30 cellular contexts compared by ENCODE assay signal in genomic region chr16:63130942-63131341, GRCh38.
"Had no signal": no experiment of that assay in that cellular context is flagged by ENCODE, and none has a peak within 500 bp of the region (broad histone marks: within the 10 kb centered on the region; RNA-seq: fewer than 3 reads in every experiment).

No MANE protein-coding gene starts in this region.

- H3K27me3 Mint-ChIP-seq: naive thymus-derived CD8-positive, alpha-beta T cell; natural killer cell treated with Interleukin-12 subunit alpha and Interleukin-12 subunit beta and Interleukin-15 and Interleukin-18, amount 100 ng/mL, for 72 hours; progenitor cell of endocrine pancreas; stimulated activated naive B cell treated with anti-CD40 and anti-IgM and Interleukin-4, amounts not matched to agents 10 μg/mL and 1 μg/mL and 100 μg/mL, for 72 hours; stimulated activated naive CD8-positive, alpha-beta T cell treated with anti-CD3 and anti-CD28 coated beads, Interleukin-15, Interleukin-2, amounts not matched to agents 100 ng/mL and 50 ng/mL, for 24 hours had no signal

- H3K27me3 ChIP-seq: ovary, right lobe of liver, sigmoid colon, stomach, thyroid gland, tibial nerve, upper lobe of left lung, vagina had no signal

- H3K36me3 ChIP-seq: ovary, right lobe of liver, sigmoid colon, stomach, thoracic aorta, thyroid gland, tibial nerve, upper lobe of left lung, vagina had no signal

- H2AFZ ChIP-seq: parathyroid adenoma had no signal

- H3K79me2 ChIP-seq: parathyroid adenoma had no signal

- H3K4me1 Mint-ChIP-seq: naive thymus-derived CD8-positive, alpha-beta T cell; nephron progenitor cell; neural crest cell; stimulated activated effector memory CD8-positive, alpha-beta T cell treated with anti-CD3 and anti-CD28 coated beads, Interleukin-12 subunit alpha, Interleukin-12 subunit beta, amount 100 ng/mL, for 72 hours; stimulated activated naive B cell treated with anti-CD40 and anti-IgM and Interleukin-4, amounts not matched to agents 10 μg/mL and 1 μg/mL and 100 μg/mL, for 72 hours had no signal

- ATAC-seq: naive thymus-derived CD8-positive, alpha-beta T cell; natural killer cell treated with Interleukin-12 subunit alpha and Interleukin-12 subunit beta and Interleukin-15 and Interleukin-18, amount 100 ng/mL, for 72 hours; psoas muscle; right cardiac atrium; right lobe of liver; stimulated activated effector memory CD8-positive, alpha-beta T cell treated with anti-CD3 and anti-CD28 coated beads, Interleukin-12 subunit alpha, Interleukin-12 subunit beta, amount 100 ng/mL, for 72 hours; stimulated activated naive B cell treated with anti-CD40 and anti-IgM and Interleukin-4, amounts not matched to agents 10 μg/mL and 1 μg/mL and 100 μg/mL, for 72 hours had no signal

- FAIRE-seq: small intestine, urothelium cell line had no signal

- H3K4me3 ChIP-seq: ovary, psoas muscle, right lobe of liver, sigmoid colon, stomach, thoracic aorta, thyroid gland, tibial nerve, upper lobe of left lung, vagina had no signal

- H3K36me3 Mint-ChIP-seq: stimulated activated effector memory CD8-positive, alpha-beta T cell treated with anti-CD3 and anti-CD28 coated beads, Interleukin-12 subunit alpha, Interleukin-12 subunit beta, amount 100 ng/mL, for 72 hours; stimulated activated naive B cell treated with anti-CD40 and anti-IgM and Interleukin-4, amounts not matched to agents 10 μg/mL and 1 μg/mL and 100 μg/mL, for 72 hours had no signal

- DNase-seq: naive thymus-derived CD8-positive, alpha-beta T cell; nephron progenitor cell; occipital lobe; ovary; posterior cingulate gyrus; psoas muscle; right cardiac atrium; right lobe of liver; sigmoid colon; small intestine; stimulated activated CD4-positive, alpha-beta T cell treated with anti-CD3 and anti-CD28 coated beads, Interleukin-15, amount 100 ng/mL, for 24 hours; stimulated activated CD4-positive, alpha-beta T cell treated with anti-CD3 and anti-CD28 coated beads, Interleukin-2, amount 100 ng/mL, for 24 hours; stimulated activated CD4-positive, alpha-beta T cell treated with anti-CD3 and anti-CD28 coated beads, Interleukin-2, amount 100 ng/mL, for 48 hours; stimulated activated CD4-positive, alpha-beta T cell treated with anti-CD3 and anti-CD28 coated beads, Interleukin-4, amount 100 ng/mL, for 24 hours; stimulated activated naive B cell treated with anti-CD40 and anti-IgM and Interleukin-4, amounts not matched to agents 10 μg/mL and 1 μg/mL and 100 μg/mL, for 72 hours; stimulated activated naive CD4-positive, alpha-beta T cell treated with Interleukin-2 at 50 U/mL for 16 hours; stomach; thyroid gland; trophoblast cell; upper lobe of left lung had no signal

- H3K4me3 Mint-ChIP-seq: naive thymus-derived CD8-positive, alpha-beta T cell; natural killer cell treated with Interleukin-12 subunit alpha and Interleukin-12 subunit beta and Interleukin-15 and Interleukin-18, amount 100 ng/mL, for 72 hours; nephron progenitor cell; neural crest cell; stimulated activated effector memory CD8-positive, alpha-beta T cell treated with anti-CD3 and anti-CD28 coated beads, Interleukin-12 subunit alpha, Interleukin-12 subunit beta, amount 100 ng/mL, for 72 hours; stimulated activated naive B cell treated with anti-CD40 and anti-IgM and Interleukin-4, amounts not matched to agents 10 μg/mL and 1 μg/mL and 100 μg/mL, for 72 hours; stimulated activated naive CD8-positive, alpha-beta T cell treated with anti-CD3 and anti-CD28 coated beads, Interleukin-15, Interleukin-2, amounts not matched to agents 100 ng/mL and 50 ng/mL, for 24 hours had no signal

- H3K27ac Mint-ChIP-seq: naive thymus-derived CD8-positive, alpha-beta T cell; natural killer cell treated with Interleukin-12 subunit alpha and Interleukin-12 subunit beta and Interleukin-15 and Interleukin-18, amount 100 ng/mL, for 72 hours; nephron progenitor cell; progenitor cell of endocrine pancreas; stimulated activated effector memory CD8-positive, alpha-beta T cell treated with anti-CD3 and anti-CD28 coated beads, Interleukin-12 subunit alpha, Interleukin-12 subunit beta, amount 100 ng/mL, for 72 hours; stimulated activated naive B cell treated with anti-CD40 and anti-IgM and Interleukin-4, amounts not matched to agents 10 μg/mL and 1 μg/mL and 100 μg/mL, for 72 hours; stimulated activated naive CD8-positive, alpha-beta T cell treated with anti-CD3 and anti-CD28 coated beads, Interleukin-15, Interleukin-2, amounts not matched to agents 100 ng/mL and 50 ng/mL, for 24 hours had no signal

- H3K27ac ChIP-seq: ovary, parathyroid adenoma, psoas muscle, right lobe of liver, sigmoid colon, stomach, thoracic aorta, thyroid gland, tibial nerve, upper lobe of left lung, vagina had no signal

- H3K9ac ChIP-seq: parathyroid adenoma had no signal

- H3K4me1 ChIP-seq: parathyroid adenoma, psoas muscle, right lobe of liver, sigmoid colon, stomach, thyroid gland, tibial nerve, upper lobe of left lung, vagina had no signal

- H3K9me3 ChIP-seq: ovary, psoas muscle, right lobe of liver, sigmoid colon, thoracic aorta, thyroid gland, vagina had no signal
